ENCODE assay signal across 12 cellular contexts in the genomic region with DNA sequence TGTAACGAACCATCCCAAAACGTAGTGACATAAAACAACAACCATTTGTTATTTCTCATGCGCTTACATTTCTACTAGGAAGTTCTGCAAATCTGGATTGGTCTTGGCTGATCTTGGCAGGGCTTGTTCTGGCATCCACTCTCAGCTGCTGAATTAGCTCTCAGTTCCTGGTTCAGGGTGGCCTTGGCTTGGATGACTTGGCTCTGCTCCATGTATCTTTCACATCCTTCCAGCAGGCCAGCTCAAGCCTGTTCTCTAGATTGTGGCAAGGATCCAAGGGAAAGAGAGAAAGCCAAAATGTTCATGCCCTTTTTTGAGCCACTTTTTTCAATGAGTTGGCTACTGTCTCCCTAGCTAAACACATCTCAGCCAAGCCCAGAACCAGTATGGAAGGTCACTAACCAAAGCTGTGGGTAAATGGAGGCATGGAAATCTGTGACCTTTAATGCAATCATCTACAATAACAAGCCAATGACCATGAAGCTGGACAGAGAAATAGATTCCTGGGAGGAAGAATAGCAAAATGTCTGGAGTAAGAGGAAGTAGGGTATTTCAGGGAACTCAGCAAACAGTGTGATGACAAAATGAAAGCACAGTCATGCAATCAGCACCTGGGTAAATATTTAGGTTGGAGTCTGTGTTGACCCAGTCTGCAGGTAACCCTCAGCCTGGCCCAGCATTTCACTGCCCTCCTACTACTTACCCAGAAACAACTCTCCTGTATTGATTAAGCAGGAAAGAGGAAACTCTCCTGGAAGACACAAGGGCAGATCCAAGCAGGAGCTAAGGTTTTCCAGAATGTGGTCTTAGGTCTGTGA. TPM values are rescaled to one million over a fixed set of nuclear protein-coding genes. Genes with fewer than 3 reads are reported as not detected.
DNase-seq lines count a peak whose midpoint lies in the region; ATAC-seq, FAIRE-seq and TF ChIP-seq lines count a peak whose summit lies in the region.
"Had no signal": no experiment of that assay in that cellular context is flagged by ENCODE, and none has a peak within 500 bp of the region (broad histone marks: within the 10 kb centered on the region; RNA-seq: fewer than 3 reads in every experiment).

No MANE protein-coding gene starts in this region.

- H3K27ac ChIP-seq in small intestine (ENCODE audit: low read depth in 1 of 2, low read length in 1 of 2) (no peak overlapping the region), Peyer's patch (no peak overlapping the region)
- H3K27ac ChIP-seq: psoas muscle, transverse colon had no signal

- no peak for FAIRE-seq in small intestine (lab: Jason Lieb, UNC)

- TF ChIP-seq CTCF in fibroblast of mammary gland (conservative IDR thresholded peaks at IDR 0.05; ENCODE audit: control insufficient read depth, insufficient read depth, low read depth, low read length) (no peak), GM10248 (IDR thresholded peaks at IDR 0.05; ENCODE audit: control extremely low read depth, extremely low read depth, low read depth, missing control alignments) (no peak), Peyer's patch (IDR thresholded peaks at IDR 0.05) (no peak)

- POLR2A ChIA-PET in GM10248 (lab: Yijun Ruan, JAX), result no interaction called here

- H3K36me3 ChIP-seq in MG63, result no peaks in the 10 kb centered on the region
- H3K36me3 ChIP-seq in small intestine (ENCODE audit: control insufficient read depth in 2 of 2, insufficient read depth in 2 of 2, low read length in 2 of 2), result no peaks in the 10 kb centered on the region
- no peaks in the 10 kb centered on the region for H3K36me3 ChIP-seq in Peyer's patch
- H3K36me3 ChIP-seq: transverse colon had no signal

- WGBS in small intestine, 3 donors, result 79 to 92% (median 91%) methylated on average over 3 of the region's 3 CpGs

- DNase-seq in MG63 (peak; percentile 6), NCI-H748 (lab: John Stamatoyannopoulos, UW; ENCODE audit: unreplicated experiment) (peak; percentile 95), fibroblast of mammary gland (ENCODE audit: low read depth) (peak; percentile 39), small intestine (peak; percentile 14), GM10248 (ENCODE audit: extremely low spot score) (no peak), Peyer's patch (no peak)
- DNase-seq: activated CD4-positive, CD25-positive, alpha-beta regulatory T cell; psoas muscle; Right ventricle myocardium superior; transverse colon had no signal

- H3K27me3 ChIP-seq in MG63 (no peaks in the 10 kb centered on the region; the same call in 1 of the 2 replicates), small intestine (ENCODE audit: control insufficient read depth in 2 of 2, insufficient read depth in 2 of 2, low read length in 2 of 2) (no peaks in the 10 kb centered on the region), Peyer's patch (no peaks in the 10 kb centered on the region)
- H3K27me3 ChIP-seq: transverse colon had no signal

- H3K4me3 ChIP-seq in MG63 (no peak overlapping the region), fibroblast of mammary gland (ENCODE audit: control insufficient read depth, low read depth, low read length) (no peak overlapping the region), small intestine (ENCODE audit: low read depth in 1 of 2, low read length in 2 of 2) (no peak overlapping the region), Peyer's patch (no peak overlapping the region)
- H3K4me3 ChIP-seq: psoas muscle, transverse colon had no signal

- no peak for TF ChIP-seq POLR2A in Peyer's patch (IDR thresholded peaks at IDR 0.05)

- CTCF ChIA-PET in GM10248 (lab: Yijun Ruan, JAX), result interaction anchor here (1.2 to 1.3 kb wide), 2 partner anchors 11 to 28 kb away, joined by 3 to 8 read pairs; no protein-coding TSS in a partner anchor

- ATAC-seq in HG03097 (IDR thresholded peaks at IDR 0.05; ENCODE audit: low FRiP score, unreplicated experiment), result no peak
- no peak for ATAC-seq in GM18867 (IDR thresholded peaks at IDR 0.05; ENCODE audit: unreplicated experiment)
- ATAC-seq: psoas muscle had no signal

- H3K4me1 ChIP-seq in small intestine (ENCODE audit: control insufficient read depth in 2 of 2, insufficient read depth in 1 of 2, low read depth in 1 of 2, low read length in 1 of 2) (no peaks in the 10 kb centered on the region), Peyer's patch (no peaks in the 10 kb centered on the region)
- H3K4me1 ChIP-seq: psoas muscle, transverse colon had no signal

- 0 out of 2 replicates have a peak, but pooled peaks cover 3% of the 10 kb centered on the region for H3K9me3 ChIP-seq in MG63
- no peaks in the 10 kb centered on the region for H3K9me3 ChIP-seq in small intestine (ENCODE audit: control insufficient read depth, low read depth)
- no peaks in the 10 kb centered on the region for H3K9me3 ChIP-seq in Peyer's patch
- H3K9me3 ChIP-seq: transverse colon had no signal

RNA-seq across cellular contexts. Expression of gene SNAP25, which starts 32.7 kb away (rescaled TPM):
- not detected in 2 replicates for total RNA-seq in MG63 (2014; rRNA removed; shearing (Covaris generic); ENCODE audit: low replicate concordance)
- polyA plus RNA-seq in small intestine, result 10 to 100 TPM in 1 of 3 donors, 1 to 10 TPM in 2; 2.0 to 10.7 (median 2.2) TPM
- 1 to 10 TPM in 3 of 4 donors, not detected in 1; 1.2 to 2.5 (median 1.6) TPM for total RNA-seq in Peyer's patch
- total RNA-seq: psoas muscle, Right ventricle myocardium superior had no signal

Comparison
In these comparisons a context has a peak if more than half of its experiments do, and no peak if none do; other contexts are left out.
1. DNase-seq: peak in MG63 (single experiment), NCI-H748 (single experiment), fibroblast of mammary gland (single experiment) and small intestine (single experiment); none in GM10248 (single experiment) and Peyer's patch (0 of 3).